Comparison of ENCODE assay signal across 11 cellular contexts in genomic region chr12:96242597-96242996, GRCh38. TPM values are rescaled to one million over a fixed set of nuclear protein-coding genes. Genes with fewer than 3 reads are reported as not detected.
DNase-seq lines count a peak whose midpoint lies in the region; ATAC-seq, FAIRE-seq and TF ChIP-seq lines count a peak whose summit lies in the region.
"Had no signal": no experiment of that assay in that cellular context is flagged by ENCODE, and none has a peak within 500 bp of the region (broad histone marks: within the 10 kb centered on the region; RNA-seq: fewer than 3 reads in every experiment).

No MANE protein-coding gene starts in this region.

- no peak for FAIRE-seq in kidney (lab: Jason Lieb, UNC)

- H3K36me3 ChIP-seq in kidney (ENCODE audit: control insufficient read depth in 1 of 2, insufficient read depth in 2 of 2, low read length in 2 of 2) (no peaks in the 10 kb centered on the region), WERI-Rb-1 (no peaks in the 10 kb centered on the region; the same call in 1 of the 2 replicates)

- no peak for ATAC-seq in stimulated activated memory B cell treated with anti-CD40 and anti-IgM and Interleukin-4, amounts not matched to agents 10 μg/mL and 1 μg/mL and 100 μg/mL, for 72 hours
- ATAC-seq in GM21825 (IDR thresholded peaks at IDR 0.05; ENCODE audit: unreplicated experiment): no peak

- POLR2A ChIA-PET in activated CD4-positive, alpha-beta T cell treated with anti-CD3 and anti-CD28 coated beads, Interleukin-2, amount 10 ng/mL, durations not matched to agents 7 days and 5 days (lab: Charles Lee): no interaction called here

- no peak for DNase-seq in activated CD4-positive, alpha-beta T cell treated with anti-CD3 and anti-CD28 coated beads, Interleukin-2, amount 10 ng/mL, durations not matched to agents 7 days and 5 days
- no peak for DNase-seq in activated CD4-positive, alpha-beta T cell treated with anti-CD3 and anti-CD28 coated beads, Interleukin-2, amount 50 U/mL, for 48 hours
- DNase-seq in activated T-helper 1 cell treated with anti-CD3 and anti-CD28 coated beads, Interleukin-12 subunit alpha, Interleukin-12 subunit beta, Interleukin-2, Interleukin-4 antibody, amounts not matched to agents 30 ng/mL and 10 ng/mL and 1 ng/mL, durations not matched to agents 14 hours and 24 hours and 36 hours (ENCODE audit: low spot score): no peak
- DNase-seq in kidney (no peak), WERI-Rb-1 (no peak), NCI-H345 treated with DMSO at 0.1 percent for 48 hours (lab: John Stamatoyannopoulos, UW; ENCODE audit: unreplicated experiment) (no peak)
- DNase-seq: foreskin melanocyte, NCI-H446 had no signal

- no peak overlapping the region for H3K9ac ChIP-seq in kidney (ENCODE audit: low read length in 2 of 2)

- intact Hi-C loops in activated T-helper 1 cell treated with anti-CD3 and anti-CD28 coated beads, Interleukin-12 subunit alpha, Interleukin-12 subunit beta, Interleukin-2, Interleukin-4 antibody, amounts not matched to agents 30 ng/mL and 10 ng/mL and 1 ng/mL, durations not matched to agents 14 hours and 24 hours and 36 hours (cut with micrococcal nuclease): no loop called here
- intact Hi-C loops in kidney (cut with DNase I): no loop called here

- H3K4me1 ChIP-seq in kidney (ENCODE audit: control insufficient read depth in 1 of 2, insufficient read depth in 1 of 2, low read depth in 1 of 2, low read length in 2 of 2): peaks cover 0 to 9% of the 10 kb centered on the region in 2 donors

- no peaks in the 10 kb centered on the region for H3K27me3 Mint-ChIP-seq in activated CD4-positive, alpha-beta T cell treated with anti-CD3 and anti-CD28 coated beads, Interleukin-2, amount 10 ng/mL, durations not matched to agents 7 days and 5 days
- no peaks in the 10 kb centered on the region for H3K27me3 Mint-ChIP-seq in activated T-helper 1 cell treated with anti-CD3 and anti-CD28 coated beads, Interleukin-12 subunit alpha, Interleukin-12 subunit beta, Interleukin-2, Interleukin-4 antibody, amounts not matched to agents 30 ng/mL and 10 ng/mL and 1 ng/mL, durations not matched to agents 14 hours and 24 hours and 36 hours (ENCODE audit: insufficient read depth)
- H3K27me3 Mint-ChIP-seq in stimulated activated memory B cell treated with anti-CD40 and anti-IgM and Interleukin-4, amounts not matched to agents 10 μg/mL and 1 μg/mL and 100 μg/mL, for 72 hours: no peaks in the 10 kb centered on the region
- H3K27me3 Mint-ChIP-seq: brain had no signal

- H3K9me3 Mint-ChIP-seq in activated CD4-positive, alpha-beta T cell treated with anti-CD3 and anti-CD28 coated beads, Interleukin-2, amount 10 ng/mL, durations not matched to agents 7 days and 5 days: no peaks in the 10 kb centered on the region
- no peaks in the 10 kb centered on the region for H3K9me3 Mint-ChIP-seq in activated T-helper 1 cell treated with anti-CD3 and anti-CD28 coated beads, Interleukin-12 subunit alpha, Interleukin-12 subunit beta, Interleukin-2, Interleukin-4 antibody, amounts not matched to agents 30 ng/mL and 10 ng/mL and 1 ng/mL, durations not matched to agents 14 hours and 24 hours and 36 hours
- H3K9me3 Mint-ChIP-seq in stimulated activated memory B cell treated with anti-CD40 and anti-IgM and Interleukin-4, amounts not matched to agents 10 μg/mL and 1 μg/mL and 100 μg/mL, for 72 hours: no peaks in the 10 kb centered on the region

- peaks cover 32% of the 10 kb centered on the region for H3K36me3 Mint-ChIP-seq in activated CD4-positive, alpha-beta T cell treated with anti-CD3 and anti-CD28 coated beads, Interleukin-2, amount 10 ng/mL, durations not matched to agents 7 days and 5 days (ENCODE audit: low read depth)
- peaks cover 40% of the 10 kb centered on the region for H3K36me3 Mint-ChIP-seq in activated T-helper 1 cell treated with anti-CD3 and anti-CD28 coated beads, Interleukin-12 subunit alpha, Interleukin-12 subunit beta, Interleukin-2, Interleukin-4 antibody, amounts not matched to agents 30 ng/mL and 10 ng/mL and 1 ng/mL, durations not matched to agents 14 hours and 24 hours and 36 hours (ENCODE audit: low read depth)
- peaks cover 36% of the 10 kb centered on the region for H3K36me3 Mint-ChIP-seq in stimulated activated memory B cell treated with anti-CD40 and anti-IgM and Interleukin-4, amounts not matched to agents 10 μg/mL and 1 μg/mL and 100 μg/mL, for 72 hours

- H3K4me1 Mint-ChIP-seq in activated CD4-positive, alpha-beta T cell treated with anti-CD3 and anti-CD28 coated beads, Interleukin-2, amount 10 ng/mL, durations not matched to agents 7 days and 5 days: peaks cover 55% of the 10 kb centered on the region
- peaks cover 63% of the 10 kb centered on the region for H3K4me1 Mint-ChIP-seq in activated T-helper 1 cell treated with anti-CD3 and anti-CD28 coated beads, Interleukin-12 subunit alpha, Interleukin-12 subunit beta, Interleukin-2, Interleukin-4 antibody, amounts not matched to agents 30 ng/mL and 10 ng/mL and 1 ng/mL, durations not matched to agents 14 hours and 24 hours and 36 hours (ENCODE audit: low read depth)
- peaks cover 39% of the 10 kb centered on the region for H3K4me1 Mint-ChIP-seq in stimulated activated memory B cell treated with anti-CD40 and anti-IgM and Interleukin-4, amounts not matched to agents 10 μg/mL and 1 μg/mL and 100 μg/mL, for 72 hours

- H3K27ac Mint-ChIP-seq in activated CD4-positive, alpha-beta T cell treated with anti-CD3 and anti-CD28 coated beads, Interleukin-2, amount 10 ng/mL, durations not matched to agents 7 days and 5 days: peak overlapping the region; percentile 48
- peak overlapping the region; percentile 75 for H3K27ac Mint-ChIP-seq in activated T-helper 1 cell treated with anti-CD3 and anti-CD28 coated beads, Interleukin-12 subunit alpha, Interleukin-12 subunit beta, Interleukin-2, Interleukin-4 antibody, amounts not matched to agents 30 ng/mL and 10 ng/mL and 1 ng/mL, durations not matched to agents 14 hours and 24 hours and 36 hours
- peak overlapping the region; percentile 2 for H3K27ac Mint-ChIP-seq in stimulated activated memory B cell treated with anti-CD40 and anti-IgM and Interleukin-4, amounts not matched to agents 10 μg/mL and 1 μg/mL and 100 μg/mL, for 72 hours
- H3K27ac Mint-ChIP-seq: brain had no signal

- peak overlapping the region; percentile 29 to 32 for H3K27ac ChIP-seq in kidney (ENCODE audit: low read depth in 2 of 2, low read length in 2 of 2)
- H3K27ac ChIP-seq in WERI-Rb-1: no peak overlapping the region

- CTCF ChIA-PET in activated CD4-positive, alpha-beta T cell treated with anti-CD3 and anti-CD28 coated beads, Interleukin-2, amount 10 ng/mL, durations not matched to agents 7 days and 5 days (lab: Charles Lee): interaction anchor here (1.1 to 2.1 kb wide), 7 partner anchors 9 to 137 kb away, joined by 3 to 9 read pairs (median 4); no protein-coding TSS in a partner anchor

- H3K27me3 ChIP-seq in WERI-Rb-1 (ENCODE audit: insufficient read depth, low read depth, severe bottlenecking): no peaks in the 10 kb centered on the region

- no peak overlapping the region for H3K4me3 Mint-ChIP-seq in activated CD4-positive, alpha-beta T cell treated with anti-CD3 and anti-CD28 coated beads, Interleukin-2, amount 10 ng/mL, durations not matched to agents 7 days and 5 days
- H3K4me3 Mint-ChIP-seq in activated T-helper 1 cell treated with anti-CD3 and anti-CD28 coated beads, Interleukin-12 subunit alpha, Interleukin-12 subunit beta, Interleukin-2, Interleukin-4 antibody, amounts not matched to agents 30 ng/mL and 10 ng/mL and 1 ng/mL, durations not matched to agents 14 hours and 24 hours and 36 hours: peak overlapping the region; percentile 25
- no peak overlapping the region for H3K4me3 Mint-ChIP-seq in stimulated activated memory B cell treated with anti-CD40 and anti-IgM and Interleukin-4, amounts not matched to agents 10 μg/mL and 1 μg/mL and 100 μg/mL, for 72 hours
- H3K4me3 Mint-ChIP-seq: brain had no signal

- H3K4me3 ChIP-seq in kidney (ENCODE audit: low read length in 2 of 2) (no peak overlapping the region), WERI-Rb-1 (ENCODE audit: low read depth, low read length) (no peak overlapping the region)

- H3K9me3 ChIP-seq in kidney (ENCODE audit: control insufficient read depth in 1 of 2, low read length in 2 of 2) (no peaks in the 10 kb centered on the region), WERI-Rb-1 (ENCODE audit: severe bottlenecking) (no peaks in the 10 kb centered on the region)

- no peak for TF ChIP-seq CTCF in kidney (IDR thresholded peaks at IDR 0.05; ENCODE audit: borderline replicate concordance, extremely low read depth, insufficient read depth)
- TF ChIP-seq CTCF in WERI-Rb-1 (IDR thresholded peaks at IDR 0.05; ENCODE audit: low read depth, low read length): no peak

RNA-seq across cellular contexts. Expression of gene ELK3, which starts 48.4 kb away (rescaled TPM):
- total RNA-seq in activated CD4-positive, alpha-beta T cell treated with anti-CD3 and anti-CD28 coated beads, Interleukin-2, amount 10 ng/mL, durations not matched to agents 7 days and 5 days: 10 to 100 TPM; 27.3 to 33.9 TPM
- total RNA-seq in activated T-helper 1 cell treated with anti-CD3 and anti-CD28 coated beads, Interleukin-12 subunit alpha, Interleukin-12 subunit beta, Interleukin-2, Interleukin-4 antibody, amounts not matched to agents 30 ng/mL and 10 ng/mL and 1 ng/mL, durations not matched to agents 14 hours and 24 hours and 36 hours: 40.8 and 45.3 TPM in 2 replicates
- 59.5 TPM for total RNA-seq in kidney
- polyA plus RNA-seq in kidney (ENCODE audit: insufficient read depth, low read depth, low replicate concordance): 10.5 TPM

Comparison
In these comparisons a context has a peak if more than half of its experiments do, and no peak if none do; other contexts are left out.
1. H3K27ac Mint-ChIP-seq: peak in every context shown above with its lines; median percentile 75 in activated T-helper 1 cell treated with anti-CD3 and anti-CD28 coated beads, Interleukin-12 subunit alpha, Interleukin-12 subunit beta, Interleukin-2, Interleukin-4 antibody, amounts not matched to agents 30 ng/mL and 10 ng/mL and 1 ng/mL, durations not matched to agents 14 hours and 24 hours and 36 hours; 48 in activated CD4-positive, alpha-beta T cell treated with anti-CD3 and anti-CD28 coated beads, Interleukin-2, amount 10 ng/mL, durations not matched to agents 7 days and 5 days; 2 in stimulated activated memory B cell treated with anti-CD40 and anti-IgM and Interleukin-4, amounts not matched to agents 10 μg/mL and 1 μg/mL and 100 μg/mL, for 72 hours.